ENCODE assay signal across 8 cellular contexts in the genomic region with DNA sequence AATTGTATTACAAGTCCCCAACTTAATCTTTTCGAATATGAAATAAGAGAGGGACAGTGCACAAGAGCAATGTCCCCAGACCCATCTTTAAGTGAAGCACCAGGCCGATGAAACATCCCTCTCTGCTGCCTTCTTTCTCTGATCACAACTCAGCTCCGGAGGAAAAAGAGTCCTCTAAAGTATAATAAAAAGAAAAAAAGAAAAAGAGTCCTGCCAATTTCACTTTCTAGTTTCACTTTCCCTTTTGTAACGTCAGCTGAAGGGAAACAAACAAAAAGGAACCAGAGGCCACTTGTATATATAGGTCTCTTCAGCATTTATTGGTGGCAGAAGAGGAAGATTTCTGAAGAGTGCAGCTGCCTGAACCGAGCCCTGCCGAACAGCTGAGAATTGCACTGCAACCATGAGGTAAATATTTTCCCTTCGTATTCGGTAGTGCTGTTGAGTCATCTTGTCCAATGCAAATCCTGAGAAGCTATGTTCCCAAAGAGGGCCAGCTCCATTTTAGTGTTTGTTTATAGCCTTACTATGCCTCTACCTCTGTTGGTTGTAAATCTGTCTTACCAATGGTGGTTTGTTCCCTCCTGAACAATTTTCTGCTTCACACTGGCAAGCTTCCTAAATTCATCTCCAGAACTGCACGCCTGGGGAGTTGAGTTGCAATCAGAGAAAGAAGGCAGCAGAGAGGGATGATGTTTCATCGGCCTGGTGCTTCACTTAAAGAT. TPM values are rescaled to one million over a fixed set of nuclear protein-coding genes. Genes with fewer than 3 reads are reported as not detected.
DNase-seq lines count a peak whose midpoint lies in the region; ATAC-seq, FAIRE-seq and TF ChIP-seq lines count a peak whose summit lies in the region.

A gene with protein sequence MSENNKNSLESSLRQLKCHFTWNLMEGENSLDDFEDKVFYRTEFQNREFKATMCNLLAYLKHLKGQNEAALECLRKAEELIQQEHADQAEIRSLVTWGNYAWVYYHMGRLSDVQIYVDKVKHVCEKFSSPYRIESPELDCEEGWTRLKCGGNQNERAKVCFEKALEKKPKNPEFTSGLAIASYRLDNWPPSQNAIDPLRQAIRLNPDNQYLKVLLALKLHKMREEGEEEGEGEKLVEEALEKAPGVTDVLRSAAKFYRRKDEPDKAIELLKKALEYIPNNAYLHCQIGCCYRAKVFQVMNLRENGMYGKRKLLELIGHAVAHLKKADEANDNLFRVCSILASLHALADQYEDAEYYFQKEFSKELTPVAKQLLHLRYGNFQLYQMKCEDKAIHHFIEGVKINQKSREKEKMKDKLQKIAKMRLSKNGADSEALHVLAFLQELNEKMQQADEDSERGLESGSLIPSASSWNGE (plus strand): TSS at position 326 of the 725 bp plus-strand sequence. CDS start 78 bp downstream, at position 404.

- TF ChIP-seq CTCF in activated CD8-positive, alpha-beta T cell treated with anti-CD3 and anti-CD28 coated beads for 36 hours (IDR thresholded peaks at IDR 0.05) = no peak
- TF ChIP-seq CTCF in neural crest cell (conservative IDR thresholded peaks at IDR 0.05) = no peak

- H3K27ac Mint-ChIP-seq in activated CD8-positive, alpha-beta T cell treated with anti-CD3 and anti-CD28 coated beads for 36 hours = peak within 1 kb of the TSS; percentile 89
- peak within 1 kb of the TSS; percentile 63 for H3K27ac Mint-ChIP-seq in neural crest cell (ENCODE audit: unreplicated experiment)

- peaks cover 30% of the 10 kb centered on the region for H3K4me1 Mint-ChIP-seq in activated CD8-positive, alpha-beta T cell treated with anti-CD3 and anti-CD28 coated beads for 36 hours (ENCODE audit: low read depth)
- peaks cover 20% of the 10 kb centered on the region for H3K4me1 Mint-ChIP-seq in neural crest cell

- H3K9me3 Mint-ChIP-seq in activated CD8-positive, alpha-beta T cell treated with anti-CD3 and anti-CD28 coated beads for 36 hours = peaks cover 11% of the 10 kb centered on the region
- H3K9me3 Mint-ChIP-seq in neural crest cell = peaks cover 11% of the 10 kb centered on the region

- H3K36me3 Mint-ChIP-seq in activated CD8-positive, alpha-beta T cell treated with anti-CD3 and anti-CD28 coated beads for 36 hours (ENCODE audit: low read depth) = peaks cover 20% of the 10 kb centered on the region
- H3K36me3 Mint-ChIP-seq in neural crest cell (ENCODE audit: low read depth) = peaks cover 6% of the 10 kb centered on the region

- peak; percentile 76 for FAIRE-seq in GM18507 (lab: Jason Lieb, UNC)

- CTCF ChIA-PET in activated CD8-positive, alpha-beta T cell treated with anti-CD3 and anti-CD28 coated beads for 36 hours (lab: Charles Lee) = interaction anchor here (0.6 to 2.0 kb wide), 8 partner anchors 31 to 127 kb away, joined by 3 to 13 read pairs (median 3); no protein-coding TSS in a partner anchor

- H3K27me3 Mint-ChIP-seq in activated CD8-positive, alpha-beta T cell treated with anti-CD3 and anti-CD28 coated beads for 36 hours = peaks cover 1% of the 10 kb centered on the region
- H3K27me3 Mint-ChIP-seq in neural crest cell (ENCODE audit: low read depth) = no peaks in the 10 kb centered on the region

- DNase-seq in AG08396 (ENCODE audit: low spot score) = peak; percentile 46
- peak; percentile 29 for DNase-seq in GM18507 (ENCODE audit: extremely low spot score, insufficient read length, low read depth)
- peak; percentile 26 for DNase-seq in NCI-H2227 (lab: John Stamatoyannopoulos, UW; ENCODE audit: unreplicated experiment)
- peak; percentile 21 for DNase-seq in activated CD8-positive, alpha-beta T cell treated with anti-CD3 and anti-CD28 coated beads for 36 hours
- no peak for DNase-seq in neural crest cell (ENCODE audit: low read depth, low spot score)
- DNase-seq in GM19238 (ENCODE audit: insufficient read length, low spot score) = no peak

- peak; percentile 78 for ATAC-seq in HG02885 (IDR thresholded peaks at IDR 0.05; ENCODE audit: poor library complexity, unreplicated experiment)
- ATAC-seq in activated CD8-positive, alpha-beta T cell treated with anti-CD3 and anti-CD28 coated beads for 36 hours = peak; percentile 70
- peak; percentile 72 for ATAC-seq in esophagus mucosa

- POLR2A ChIA-PET in activated CD8-positive, alpha-beta T cell treated with anti-CD3 and anti-CD28 coated beads for 36 hours (lab: Charles Lee) = interaction anchor here (0.6 to 1.5 kb wide), 5 partner anchors 26 to 1893 kb away, joined by 3 to 4 read pairs (median 3); partner anchors contain the start of gene IFIT3

- peak within 1 kb of the TSS; percentile 84 for H3K4me3 Mint-ChIP-seq in activated CD8-positive, alpha-beta T cell treated with anti-CD3 and anti-CD28 coated beads for 36 hours
- H3K4me3 Mint-ChIP-seq in neural crest cell = peak within 1 kb of the TSS; percentile 38

- intact Hi-C loops in activated CD8-positive, alpha-beta T cell treated with anti-CD3 and anti-CD28 coated beads for 36 hours (cut with micrococcal nuclease) = no loop called here

RNA-seq across cellular contexts. Expression of the gene that starts here (rescaled TPM):
- total RNA-seq in activated CD8-positive, alpha-beta T cell treated with anti-CD3 and anti-CD28 coated beads for 36 hours = 10 to 100 TPM; 39.2 to 41.6 TPM
- 1.5 TPM for total RNA-seq in esophagus mucosa
- 0.09 and 0.12 TPM in 2 replicates for total RNA-seq in neural crest cell

Comparison
In these comparisons a context has a peak if more than half of its experiments do, and no peak if none do; other contexts are left out.
1. RNA of the gene that starts here (total RNA-seq): 39.2 to 41.6 TPM in activated CD8-positive, alpha-beta T cell treated with anti-CD3 and anti-CD28 coated beads for 36 hours; 1.5 TPM in esophagus mucosa (single experiment) and 0.09 to 0.12 TPM in neural crest cell; every median in the first group is over 10 times any median in the second.
2. DNase-seq: peak in AG08396 (single experiment), GM18507 (single experiment), NCI-H2227 (single experiment) and activated CD8-positive, alpha-beta T cell treated with anti-CD3 and anti-CD28 coated beads for 36 hours (single experiment); none in neural crest cell (single experiment) and GM19238 (single experiment).
3. Peak in every context shown above with its lines, with median percentiles within 50 percentile points of each other: ATAC-seq.